Comparison of ENCODE assay signal across 1 cellular context in the genomic region with DNA sequence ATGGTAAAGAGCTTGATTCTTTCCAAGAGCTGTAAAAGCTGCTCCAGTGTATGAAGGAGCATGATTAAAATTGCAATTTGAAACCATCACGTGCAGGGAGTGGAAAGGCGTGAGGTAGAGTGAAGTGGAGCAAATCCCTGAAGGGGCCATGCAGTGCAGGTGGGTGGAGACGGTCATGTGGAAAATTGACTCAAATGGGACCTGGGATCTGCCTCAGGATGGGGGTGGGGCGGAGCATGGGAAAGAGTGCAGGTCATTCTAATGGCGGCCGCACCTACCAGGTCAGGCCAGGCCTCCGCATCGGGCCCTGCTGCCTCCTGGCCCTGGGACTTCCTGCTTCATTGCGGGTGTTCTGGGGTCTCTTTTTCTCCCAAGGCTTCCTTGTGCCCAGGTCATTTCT.
TF ChIP-seq lines count a peak whose summit lies in the region.

No MANE protein-coding gene starts in this region.

TF ChIP-seq in WTC11, 78 proteins besides CTCF, POLR2A, EP300 and RAD21 (continued from another document):
- TF ChIP-seq E2F4 (CRISPR knock-in tag; IDR thresholded peaks at IDR 0.05; ENCODE audit: borderline replicate concordance, low read depth) (no peak), ZBTB43 (CRISPR knock-in tag; IDR thresholded peaks at IDR 0.05) (no peak), SMAD3 (CRISPR knock-in tag; IDR thresholded peaks at IDR 0.05; ENCODE audit: borderline replicate concordance) (no peak)
